ENCODE assay signal across 11 cellular contexts in genomic region chr13:70339738-70340137, GRCh38.
DNase-seq lines count a peak whose midpoint lies in the region; ATAC-seq and TF ChIP-seq lines count a peak whose summit lies in the region.
"Had no signal": no experiment of that assay in that cellular context is flagged by ENCODE, and none has a peak within 500 bp of the region (broad histone marks: within the 10 kb centered on the region; RNA-seq: fewer than 3 reads in every experiment).

No MANE protein-coding gene starts in this region.

- peaks cover 3% of the 10 kb centered on the region for H3K27me3 Mint-ChIP-seq in Caco-2 (ENCODE audit: insufficient read depth, unreplicated experiment)
- no peaks in the 10 kb centered on the region for H3K27me3 Mint-ChIP-seq in activated naive CD8-positive, alpha-beta T cell treated with anti-CD3 and anti-CD28 coated beads, Interleukin-2, amount 50 U/mL, for 24 hours
- H3K27me3 Mint-ChIP-seq: activated naive CD8-positive, alpha-beta T cell had no signal

- H3K9me3 Mint-ChIP-seq in Caco-2 (ENCODE audit: unreplicated experiment), result no peaks in the 10 kb centered on the region
- H3K9me3 Mint-ChIP-seq in activated naive CD8-positive, alpha-beta T cell treated with anti-CD3 and anti-CD28 coated beads, Interleukin-2, amount 50 U/mL, for 24 hours, result peaks cover 10% of the 10 kb centered on the region

- CTCF ChIA-PET in Caco-2 (lab: Charles Lee) (interaction anchor here (0.8 to 1.3 kb wide), 2 partner anchors 13 to 25 kb away, joined by 3 to 4 read pairs; no protein-coding TSS in a partner anchor), HEK293T (lab: Yijun Ruan, JAX) (interaction anchor here (0.7 to 0.8 kb wide), 2 partner anchors 12 to 29 kb away, joined by 3 to 4 read pairs; no protein-coding TSS in a partner anchor)

- H3K4me3 Mint-ChIP-seq in Caco-2 (ENCODE audit: unreplicated experiment), result no peak overlapping the region
- no peak overlapping the region for H3K4me3 Mint-ChIP-seq in activated naive CD8-positive, alpha-beta T cell treated with anti-CD3 and anti-CD28 coated beads, Interleukin-2, amount 50 U/mL, for 24 hours
- H3K4me3 Mint-ChIP-seq: activated naive CD8-positive, alpha-beta T cell had no signal

- no TSS peak for BruUV-seq in Caco-2 (replicated peaks; lab: Mats Ljungman, UMichigan)

- H3K27ac Mint-ChIP-seq in Caco-2 (ENCODE audit: unreplicated experiment), result no peak overlapping the region
- H3K27ac Mint-ChIP-seq in activated naive CD8-positive, alpha-beta T cell treated with anti-CD3 and anti-CD28 coated beads, Interleukin-2, amount 50 U/mL, for 24 hours, result no peak overlapping the region
- H3K27ac Mint-ChIP-seq: activated naive CD8-positive, alpha-beta T cell had no signal

- H3K4me1 ChIP-seq in Caco-2, result no peaks in the 10 kb centered on the region

- peak in 1 of 2 experiments; percentile 55 for DNase-seq in Caco-2
- peak; percentile 50 for DNase-seq in HEK293T (ENCODE audit: extremely low spot score)
- peak; percentile 30 for DNase-seq in SK-N-DZ (ENCODE audit: low spot score)
- DNase-seq in iPS-NIHi7 (ENCODE audit: extremely low spot score), result peak; percentile 32
- no peak for DNase-seq in activated naive CD8-positive, alpha-beta T cell treated with anti-CD3 and anti-CD28 coated beads, Interleukin-2, amount 50 U/mL, for 24 hours
- DNase-seq in GM19240 (ENCODE audit: insufficient read length, low spot score), result no peak
- DNase-seq: hypothalamus, RPMI8226 had no signal

- no peaks in the 10 kb centered on the region for H3K27me3 ChIP-seq in Caco-2 (replicated peaks; ENCODE audit: control insufficient read depth, insufficient read depth, low read length)

- no peaks in the 10 kb centered on the region for H3K4me1 Mint-ChIP-seq in Caco-2 (ENCODE audit: low read depth, unreplicated experiment)
- no peaks in the 10 kb centered on the region for H3K4me1 Mint-ChIP-seq in activated naive CD8-positive, alpha-beta T cell treated with anti-CD3 and anti-CD28 coated beads, Interleukin-2, amount 50 U/mL, for 24 hours

- intact Hi-C loops in Caco-2 (cut with micrococcal nuclease; ENCODE audit: unreplicated experiment), result loop anchor here (1.0 to 5.0 kb wide), 2 partner anchors 68 to 229 kb away; no protein-coding TSS in a partner anchor

- ATAC-seq in activated naive CD8-positive, alpha-beta T cell treated with anti-CD3 and anti-CD28 coated beads, Interleukin-2, amount 50 U/mL, for 24 hours, result no peak
- ATAC-seq in GM18511 (IDR thresholded peaks at IDR 0.05; ENCODE audit: unreplicated experiment) (no peak), GM19467 (IDR thresholded peaks at IDR 0.05; ENCODE audit: unreplicated experiment) (no peak)

- POLR2A ChIA-PET in Caco-2 (lab: Charles Lee) (no interaction called here), HEK293T (lab: Yijun Ruan, JAX) (no interaction called here)

- peak; percentile 65 to 76 for TF ChIP-seq CTCF in Caco-2 (IDR thresholded peaks at IDR 0.05; ENCODE audit: insufficient read depth in 1 of 2, low read depth in 1 of 2, low read length in 1 of 2, severe bottlenecking in 1 of 2, unreplicated experiment in 1 of 2)

- no peaks in the 10 kb centered on the region for H3K36me3 ChIP-seq in Caco-2 (ENCODE audit: control insufficient read depth, insufficient read depth, low read length)

- H3K4me3 ChIP-seq in Caco-2 (ENCODE audit: low read depth, low read length), result no peak overlapping the region

- no peaks in the 10 kb centered on the region; the same call in 1 of the 2 replicates for H3K9me3 ChIP-seq in Caco-2

- H3K36me3 Mint-ChIP-seq in Caco-2 (ENCODE audit: insufficient read depth, unreplicated experiment), result no peaks in the 10 kb centered on the region
- no peaks in the 10 kb centered on the region for H3K36me3 Mint-ChIP-seq in activated naive CD8-positive, alpha-beta T cell treated with anti-CD3 and anti-CD28 coated beads, Interleukin-2, amount 50 U/mL, for 24 hours (ENCODE audit: low read depth)
- H3K36me3 Mint-ChIP-seq: activated naive CD8-positive, alpha-beta T cell had no signal

TF ChIP-seq in HEK293T, 16 proteins besides CTCF, POLR2A, EP300 and RAD21:
- TF ChIP-seq FOXM1 (IDR thresholded peaks at IDR 0.05; ENCODE audit: borderline replicate concordance) (no peak), PKNOX1 (IDR thresholded peaks at IDR 0.05) (peak; percentile 47)

Comparison
In these comparisons a context has a peak if more than half of its experiments do, and no peak if none do; other contexts are left out.
1. DNase-seq: peak in HEK293T (single experiment), SK-N-DZ (single experiment) and iPS-NIHi7 (single experiment); none in activated naive CD8-positive, alpha-beta T cell treated with anti-CD3 and anti-CD28 coated beads, Interleukin-2, amount 50 U/mL, for 24 hours (single experiment) and GM19240 (single experiment).